16 cellular contexts compared by ENCODE assay signal in the genomic region with DNA sequence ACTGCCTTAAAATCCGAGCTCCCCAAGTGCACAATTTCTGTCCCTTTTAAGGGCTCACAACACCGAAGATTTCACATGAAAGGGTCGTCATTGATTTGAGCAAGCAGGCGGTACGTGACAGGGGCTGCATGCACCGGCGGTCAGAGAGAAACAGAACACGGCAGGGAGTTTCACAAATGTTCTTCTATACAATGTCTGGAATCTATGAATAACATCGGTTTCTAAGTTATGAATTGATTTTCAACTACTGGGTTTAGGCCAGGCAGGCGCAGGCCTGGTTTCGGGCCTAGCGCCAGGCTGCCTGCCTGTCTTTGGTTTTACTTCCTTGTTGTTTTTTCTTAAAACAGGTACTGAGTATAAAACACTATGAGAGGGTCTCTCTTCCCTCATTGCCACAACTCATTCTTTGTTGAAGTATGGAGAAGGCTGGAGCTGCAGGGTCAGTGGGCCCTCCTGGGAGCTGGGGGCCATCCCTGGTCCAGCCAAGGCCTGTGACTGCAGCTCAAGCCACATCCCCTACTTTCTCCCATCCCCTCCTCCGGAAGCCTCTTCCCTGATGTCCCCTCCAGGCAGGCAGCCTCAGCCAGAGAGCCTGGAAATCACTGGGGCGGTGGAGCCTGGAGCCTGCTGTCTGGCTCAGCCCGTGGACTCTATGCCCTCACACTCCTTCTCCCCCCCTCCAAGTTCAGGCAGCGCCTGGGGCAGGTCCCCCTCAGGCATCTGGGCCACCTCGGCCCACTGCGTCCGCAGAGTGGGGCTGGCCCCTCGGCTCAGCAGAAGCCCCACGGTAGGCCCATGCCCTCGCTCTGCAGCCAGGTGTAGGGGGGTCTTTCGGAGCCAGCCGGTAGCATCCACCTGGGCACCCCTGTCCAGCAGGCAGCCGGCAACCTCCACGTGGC. TPM values are rescaled to one million over a fixed set of nuclear protein-coding genes. Genes with fewer than 3 reads are reported as not detected.
DNase-seq lines count a peak whose midpoint lies in the region; ATAC-seq, FAIRE-seq and TF ChIP-seq lines count a peak whose summit lies in the region.
"Had no signal": no experiment of that assay in that cellular context is flagged by ENCODE, and none has a peak within 500 bp of the region (broad histone marks: within the 10 kb centered on the region; RNA-seq: fewer than 3 reads in every experiment).

No MANE protein-coding gene starts in this region.

- H3K4me2 ChIP-seq in HepG2 (ENCODE audit: low read depth, low read length), result peak overlapping the region; percentile 69; the same call in 1 of the 2 replicates

- DNase-seq in GM19239 (ENCODE audit: insufficient read length, low spot score) (peak; percentile 58), body of pancreas (peak in 1 of 4 donors; percentile 53), HepG2 (ENCODE audit: low spot score) (no peak), stomach (no peak), NOMO-1 treated with dmso at 0.1 percent for 144 hours (lab: John Stamatoyannopoulos, UW; ENCODE audit: unreplicated experiment) (no peak), SW 1271 (lab: John Stamatoyannopoulos, UW) (no peak)
- no peak for DNase-seq in stimulated activated CD4-positive, alpha-beta T cell treated with anti-CD3 and anti-CD28 coated beads, Interleukin-4, amount 100 ng/mL, for 1 hour
- no peak for DNase-seq in activated CD4-positive, alpha-beta T cell treated with anti-CD3 and anti-CD28 coated beads for 36 hours
- DNase-seq: activated CD8-positive, alpha-beta memory T cell treated with anti-CD3 and anti-CD28 coated beads, Interleukin-2, amount 50 U/mL, for 4 hours; amygdala; heart right ventricle; NCI-H1417; NCI-H524; SJCRH30 had no signal

- H3K4me3 Mint-ChIP-seq in activated CD4-positive, alpha-beta T cell treated with anti-CD3 and anti-CD28 coated beads for 36 hours, result no peak overlapping the region

- peaks cover 6% of the 10 kb centered on the region for H3K27me3 Mint-ChIP-seq in activated CD4-positive, alpha-beta T cell treated with anti-CD3 and anti-CD28 coated beads for 36 hours

- no peak overlapping the region for H3K27ac Mint-ChIP-seq in activated CD4-positive, alpha-beta T cell treated with anti-CD3 and anti-CD28 coated beads for 36 hours

- peak overlapping the region; percentile 67; the same call in 1 of the 2 replicates for H3K9ac ChIP-seq in HepG2 (ENCODE audit: insufficient read depth, low read depth, low read length)

- TF ChIP-seq POLR2A in body of pancreas (IDR thresholded peaks at IDR 0.05) (no peak), HepG2 (IDR thresholded peaks at IDR 0.05; ENCODE audit: insufficient read depth in 1 of 2, low read depth in 2 of 2, low read length in 2 of 2) (no peak), stomach (IDR thresholded peaks at IDR 0.05) (no peak)

- no peaks in the 10 kb centered on the region for H3K36me3 Mint-ChIP-seq in activated CD4-positive, alpha-beta T cell treated with anti-CD3 and anti-CD28 coated beads for 36 hours (ENCODE audit: low read depth)

- peaks cover 12% of the 10 kb centered on the region for H3K79me2 ChIP-seq in HepG2 (ENCODE audit: insufficient read depth, low read length)

- no peaks in the 10 kb centered on the region for H3K9me3 Mint-ChIP-seq in activated CD4-positive, alpha-beta T cell treated with anti-CD3 and anti-CD28 coated beads for 36 hours (ENCODE audit: low read depth)

- in situ Hi-C loops in HepG2 (cut with HindIII; ENCODE audit: extremely low pct_ligation_motif_present, low pct_unique_long_range_greater_than_20kb), result no loop called here

- no peak overlapping the region for H3K4me3 ChIP-seq in body of pancreas
- peak overlapping the region in 2 of 3 experiments; percentile 70; a peak in 2 of 6 replicates for H3K4me3 ChIP-seq in HepG2 (replicated peaks in 1 of 3; ENCODE audit: insufficient read depth in 1 of 3, low read depth in 2 of 3, low read length in 3 of 3)
- H3K4me3 ChIP-seq in stomach, result peak overlapping the region in 1 of 4 donors; percentile 42
- H3K4me3 ChIP-seq: SJCRH30, thoracic aorta had no signal

- POLR2A ChIA-PET in HepG2 (lab: Yijun Ruan, JAX), result interaction anchor here (1.0 kb wide), 1 partner anchor 18 kb away, joined by 3 read pairs; no protein-coding TSS in a partner anchor
- POLR2A ChIA-PET in activated CD4-positive, alpha-beta T cell treated with anti-CD3 and anti-CD28 coated beads for 36 hours (lab: Charles Lee), result no interaction called here

- TSS peak; percentile 66 for BruUV-seq in HepG2 (replicated peaks; lab: Mats Ljungman, UMichigan)

- TF ChIP-seq EP300 in HepG2 (IDR thresholded peaks at IDR 0.05; ENCODE audit: low read depth in 2 of 2, low read length in 2 of 2) (no peak), HepG2 (CRISPR knock-in tag; IDR thresholded peaks at IDR 0.05; ENCODE audit: borderline replicate concordance) (no peak), stomach (IDR thresholded peaks at IDR 0.05) (no peak)

- H3K27ac ChIP-seq in body of pancreas, result peak overlapping the region in 3 of 4 donors; percentile 68 to 78 (median 72)
- no peak overlapping the region for H3K27ac ChIP-seq in HepG2 (ENCODE audit: extremely low read length, insufficient read depth, low read length)
- H3K27ac ChIP-seq in stomach, result peak overlapping the region; percentile 24 to 87 (median 48)
- H3K27ac ChIP-seq: SJCRH30, thoracic aorta had no signal

- TF ChIP-seq CTCF in body of pancreas (IDR thresholded peaks at IDR 0.05), result no peak
- TF ChIP-seq CTCF in HepG2 (CRISPR knock-in tag; IDR thresholded peaks at IDR 0.05), result no peak
- no peak for TF ChIP-seq CTCF in stomach (IDR thresholded peaks at IDR 0.05)

- H3K4me1 ChIP-seq in body of pancreas, result peaks cover 46% of the 10 kb centered on the region
- peaks cover 61% of the 10 kb centered on the region for H3K4me1 ChIP-seq in HepG2 (ENCODE audit: insufficient read depth, low read length)
- peaks cover 15 to 46% (median 33%) of the 10 kb centered on the region in 4 donors for H3K4me1 ChIP-seq in stomach

- peaks cover 5% of the 10 kb centered on the region for H3K4me1 Mint-ChIP-seq in activated CD4-positive, alpha-beta T cell treated with anti-CD3 and anti-CD28 coated beads for 36 hours

- intact Hi-C loops in body of pancreas (cut with DNase I) (no loop called here), HepG2 (cut with micrococcal nuclease; ENCODE audit: unreplicated experiment) (no loop called here), stomach (cut with DNase I; ENCODE audit: low total_unique reads) (no loop called here)
- intact Hi-C loops in activated CD4-positive, alpha-beta T cell treated with anti-CD3 and anti-CD28 coated beads for 36 hours (cut with DNase I, micrococcal nuclease), result no loop called here

- ATAC-seq in body of pancreas, result no peak
- no peak; the same call in 2 of the 3 replicates for ATAC-seq in HepG2
- ATAC-seq in activated CD4-positive, alpha-beta T cell treated with anti-CD3 and anti-CD28 coated beads for 36 hours, result no peak

- FAIRE-seq in GM19239 (lab: Jason Lieb, UNC) (peak; percentile 75), HepG2 (lab: Jason Lieb, UNC) (no peak)

- no peaks in the 10 kb centered on the region for H3K36me3 ChIP-seq in body of pancreas (replicated peaks in 1 of 2; ENCODE audit: insufficient read depth in 1 of 2, low read depth in 2 of 2)
- no peaks in the 10 kb centered on the region for H3K36me3 ChIP-seq in HepG2 (replicated peaks in 1 of 2; ENCODE audit: control insufficient read depth in 1 of 2, insufficient read depth in 2 of 2, low read length in 2 of 2)
- H3K36me3 ChIP-seq in stomach, result no peaks in the 10 kb centered on the region
- H3K36me3 ChIP-seq: heart right ventricle, SJCRH30, thoracic aorta had no signal

- no peak for TF ChIP-seq RAD21 in HepG2 (CRISPR knock-in tag; IDR thresholded peaks at IDR 0.05)

- H2AFZ ChIP-seq in HepG2 (ENCODE audit: low read length), result no peak overlapping the region

- H4K20me1 ChIP-seq in HepG2 (ENCODE audit: insufficient read depth, low read length), result no peaks in the 10 kb centered on the region

- CTCF ChIA-PET in HepG2 (lab: Yijun Ruan, JAX; ENCODE audit: low intra/inter-chr PET ratio, low total read pairs), result no interaction called here
- CTCF ChIA-PET in activated CD4-positive, alpha-beta T cell treated with anti-CD3 and anti-CD28 coated beads for 36 hours (lab: Charles Lee), result no interaction called here

- H3K27me3 ChIP-seq in body of pancreas (no peaks in the 10 kb centered on the region), HepG2 (ENCODE audit: control insufficient read depth in 1 of 2, insufficient read depth in 2 of 2, low read length in 2 of 2) (no peaks in the 10 kb centered on the region; a peak in 1 of 5 replicates), stomach (peaks cover 0 to 13% (median 0%) of the 10 kb centered on the region in 3 donors)
- H3K27me3 ChIP-seq: SJCRH30 had no signal

- WGBS in body of pancreas, 2 donors, result 66 to 76% methylated on average over 13 to 22 of the region's 26 CpGs
- 91% methylated on average over 15 of the region's 26 CpGs for WGBS in HepG2 (ENCODE audit: low lambda C conversion rate)
- WGBS in stomach, 5 donors, result 73 to 84% (median 78%) methylated on average over 16 to 26 of the region's 26 CpGs

- H3K9me3 ChIP-seq in body of pancreas (no peaks in the 10 kb centered on the region), HepG2 (ENCODE audit: low read length) (no peaks in the 10 kb centered on the region), stomach (no peaks in the 10 kb centered on the region)
- H3K9me3 ChIP-seq: heart right ventricle, SJCRH30, thoracic aorta had no signal

RNA-seq across cellular contexts. Expression of a gene that starts 2.4 kb away (rescaled TPM):
- 10 to 100 TPM; 11.2 to 15.5 TPM for total RNA-seq in body of pancreas
- total RNA-seq in HepG2 (2016; rRNA removed; fragmentation: Illumina TruSeq; extraction: Trizol), result 28.3 and 30.1 TPM in 2 replicates
- 5.3 and 5.6 TPM in 2 replicates for total RNA-seq in HepG2 (2016; cell fraction: cytosol; rRNA removed; fragmentation: Illumina TruSeq; extraction: Trizol; ENCODE audit: low read depth)
- 28.5 and 29.3 TPM in 2 replicates for total RNA-seq in HepG2 (2016; cell fraction: insoluble cytoplasmic fraction; rRNA removed; fragmentation: Illumina TruSeq; extraction: Trizol)
- 16.0 and 16.3 TPM in 2 replicates for total RNA-seq in HepG2 (2016; cell fraction: membrane; rRNA removed; fragmentation: Illumina TruSeq; extraction: Trizol)
- 18.0 and 19.5 TPM in 2 replicates for total RNA-seq in HepG2 (2016; cell fraction: nucleus; rRNA removed; fragmentation: Illumina TruSeq; extraction: Trizol)
- 12.1 and 13.2 TPM in 2 replicates for polyA plus RNA-seq in HepG2 (2011; rRNA removed)
- 13.0 and 16.9 TPM in 2 replicates for polyA plus RNA-seq in HepG2 (2011; cell fraction: cytosol; rRNA removed)
- 27.8 and 28.7 TPM in 2 replicates for polyA plus RNA-seq in HepG2 (2011; cell fraction: nucleus; rRNA removed)
- polyA plus RNA-seq in HepG2 (2012), result 7.1 and 8.2 TPM in 2 replicates
- polyA plus RNA-seq in HepG2 (2016; cell fraction: cytosol; fragmentation: Illumina TruSeq; extraction: Trizol; ENCODE audit: low read depth), result 5.0 TPM in 2 replicates
- 30.0 and 31.6 TPM in 2 replicates for polyA plus RNA-seq in HepG2 (2016; cell fraction: insoluble cytoplasmic fraction; fragmentation: Illumina TruSeq; extraction: Trizol; ENCODE audit: low read depth)
- 11.4 and 12.1 TPM in 2 replicates for polyA plus RNA-seq in HepG2 (2016; cell fraction: membrane; fragmentation: Illumina TruSeq; extraction: Trizol; ENCODE audit: low read depth)
- 45.0 and 48.7 TPM in 2 replicates for polyA plus RNA-seq in HepG2 (2016; cell fraction: nucleus; fragmentation: Illumina TruSeq; extraction: Trizol; ENCODE audit: insufficient read depth, low read depth)
- 9.7 TPM in 1 of 2 replicates, not detected in the other for polyA minus RNA-seq in HepG2 (2011; rRNA and poly(A)+ RNA removed; ENCODE audit: low replicate concordance)
- polyA minus RNA-seq in HepG2 (2011; cell fraction: cytosol; rRNA and poly(A)+ RNA removed), result 5.6 and 6.6 TPM in 2 replicates
- 2.6 and 3.6 TPM in 2 replicates for polyA minus RNA-seq in HepG2 (2011; cell fraction: nucleus; rRNA and poly(A)+ RNA removed)
- 10 to 100 TPM in 1 of 5 donors, 1 to 10 TPM in 2, under 1 TPM in 1, not detected in 1; 0.89 to 13.6 (median 4.7) TPM for total RNA-seq in stomach
- polyA plus RNA-seq in stomach, result 10 to 100 TPM in 2 of 3 donors, 1 to 10 TPM in 1; 8.7 to 13.5 (median 13.3) TPM
- total RNA-seq in activated CD4-positive, alpha-beta T cell treated with anti-CD3 and anti-CD28 coated beads for 36 hours, result not detected
- total RNA-seq: H4 had no signal

RNA-seq across cellular contexts. Expression of a gene that starts 11.6 kb away (rescaled TPM):
- total RNA-seq in body of pancreas (10 to 100 TPM; 72.8 to 85.9 TPM), HepG2 (2016; rRNA removed; fragmentation: Illumina TruSeq; extraction: Trizol) (127 and 175 TPM in 2 replicates), stomach (100 to 1,000 TPM in 2 of 5 donors, 10 to 100 TPM in 3; 53.9 to 116 (median 82.9) TPM)
- total RNA-seq in HepG2 (2016; cell fraction: cytosol; rRNA removed; fragmentation: Illumina TruSeq; extraction: Trizol; ENCODE audit: low read depth), result 95.7 and 120 TPM in 2 replicates
- total RNA-seq in HepG2 (2016; cell fraction: insoluble cytoplasmic fraction; rRNA removed; fragmentation: Illumina TruSeq; extraction: Trizol), result 134 and 183 TPM in 2 replicates
- 123 and 133 TPM in 2 replicates for total RNA-seq in HepG2 (2016; cell fraction: membrane; rRNA removed; fragmentation: Illumina TruSeq; extraction: Trizol)
- total RNA-seq in HepG2 (2016; cell fraction: nucleus; rRNA removed; fragmentation: Illumina TruSeq; extraction: Trizol), result 46.7 and 58.9 TPM in 2 replicates
- polyA plus RNA-seq in HepG2 (2011; rRNA removed) (59.0 and 59.2 TPM in 2 replicates), stomach (100 to 1,000 TPM; 136 to 187 (median 150) TPM)
- 66.2 and 67.4 TPM in 2 replicates for polyA plus RNA-seq in HepG2 (2011; cell fraction: cytosol; rRNA removed)
- polyA plus RNA-seq in HepG2 (2011; cell fraction: nucleus; rRNA removed), result 66.3 and 68.1 TPM in 2 replicates
- polyA plus RNA-seq in HepG2 (2012), result 76.2 and 77.0 TPM in 2 replicates
- polyA plus RNA-seq in HepG2 (2016; cell fraction: cytosol; fragmentation: Illumina TruSeq; extraction: Trizol; ENCODE audit: low read depth), result 118 and 143 TPM in 2 replicates
- polyA plus RNA-seq in HepG2 (2016; cell fraction: insoluble cytoplasmic fraction; fragmentation: Illumina TruSeq; extraction: Trizol; ENCODE audit: low read depth), result 188 and 207 TPM in 2 replicates
- polyA plus RNA-seq in HepG2 (2016; cell fraction: membrane; fragmentation: Illumina TruSeq; extraction: Trizol; ENCODE audit: low read depth), result 122 and 127 TPM in 2 replicates
- polyA plus RNA-seq in HepG2 (2016; cell fraction: nucleus; fragmentation: Illumina TruSeq; extraction: Trizol; ENCODE audit: insufficient read depth, low read depth), result 127 and 138 TPM in 2 replicates
- 58.2 and 96.6 TPM in 2 replicates for polyA minus RNA-seq in HepG2 (2011; rRNA and poly(A)+ RNA removed; ENCODE audit: low replicate concordance)
- polyA minus RNA-seq in HepG2 (2011; cell fraction: cytosol; rRNA and poly(A)+ RNA removed), result 26.2 and 30.6 TPM in 2 replicates
- 29.2 and 39.5 TPM in 2 replicates for polyA minus RNA-seq in HepG2 (2011; cell fraction: nucleus; rRNA and poly(A)+ RNA removed)
- 100 to 1,000 TPM; 126 to 143 TPM for total RNA-seq in activated CD4-positive, alpha-beta T cell treated with anti-CD3 and anti-CD28 coated beads for 36 hours

RNA-seq across cellular contexts. Expression of a gene that starts 16.8 kb away (rescaled TPM):
- total RNA-seq in body of pancreas (10 to 100 TPM; 47.1 to 55.5 TPM), HepG2 (2016; rRNA removed; fragmentation: Illumina TruSeq; extraction: Trizol) (25.1 and 57.5 TPM in 2 replicates), stomach (10 to 100 TPM; 11.4 to 37.7 (median 21.1) TPM)
- 4.5 and 4.7 TPM in 2 replicates for total RNA-seq in HepG2 (2016; cell fraction: cytosol; rRNA removed; fragmentation: Illumina TruSeq; extraction: Trizol; ENCODE audit: low read depth)
- 23.6 and 57.6 TPM in 2 replicates for total RNA-seq in HepG2 (2016; cell fraction: insoluble cytoplasmic fraction; rRNA removed; fragmentation: Illumina TruSeq; extraction: Trizol)
- total RNA-seq in HepG2 (2016; cell fraction: membrane; rRNA removed; fragmentation: Illumina TruSeq; extraction: Trizol), result 12.5 and 16.0 TPM in 2 replicates
- 51.4 and 68.6 TPM in 2 replicates for total RNA-seq in HepG2 (2016; cell fraction: nucleus; rRNA removed; fragmentation: Illumina TruSeq; extraction: Trizol)
- polyA plus RNA-seq in HepG2 (2011; rRNA removed) (40.9 and 61.3 TPM in 2 replicates), stomach (10 to 100 TPM in 2 of 3 donors, 1 to 10 TPM in 1; 7.6 to 64.8 (median 24.8) TPM)
- 31.3 and 57.3 TPM in 2 replicates for polyA plus RNA-seq in HepG2 (2011; cell fraction: cytosol; rRNA removed)
- polyA plus RNA-seq in HepG2 (2011; cell fraction: nucleus; rRNA removed), result 80.8 and 81.7 TPM in 2 replicates
- 28.6 and 31.7 TPM in 2 replicates for polyA plus RNA-seq in HepG2 (2012)
- polyA plus RNA-seq in HepG2 (2016; cell fraction: cytosol; fragmentation: Illumina TruSeq; extraction: Trizol; ENCODE audit: low read depth), result 6.7 and 8.2 TPM in 2 replicates
- 32.1 and 34.9 TPM in 2 replicates for polyA plus RNA-seq in HepG2 (2016; cell fraction: insoluble cytoplasmic fraction; fragmentation: Illumina TruSeq; extraction: Trizol; ENCODE audit: low read depth)
- 16.7 and 17.0 TPM in 2 replicates for polyA plus RNA-seq in HepG2 (2016; cell fraction: membrane; fragmentation: Illumina TruSeq; extraction: Trizol; ENCODE audit: low read depth)
- 140 and 151 TPM in 2 replicates for polyA plus RNA-seq in HepG2 (2016; cell fraction: nucleus; fragmentation: Illumina TruSeq; extraction: Trizol; ENCODE audit: insufficient read depth, low read depth)
- polyA minus RNA-seq in HepG2 (2011; rRNA and poly(A)+ RNA removed; ENCODE audit: low replicate concordance), result 0.05 and 92.8 TPM in 2 replicates
- 48.6 and 49.4 TPM in 2 replicates for polyA minus RNA-seq in HepG2 (2011; cell fraction: cytosol; rRNA and poly(A)+ RNA removed)
- 12.6 and 15.8 TPM in 2 replicates for polyA minus RNA-seq in HepG2 (2011; cell fraction: nucleus; rRNA and poly(A)+ RNA removed)
- total RNA-seq in activated CD4-positive, alpha-beta T cell treated with anti-CD3 and anti-CD28 coated beads for 36 hours, result under 1 TPM; 0.56 to 0.78 TPM

RNA-seq across cellular contexts. Expression of a gene that starts 19.6 kb away (rescaled TPM):
- total RNA-seq in body of pancreas (100 to 1,000 TPM; 225 to 246 TPM), HepG2 (2016; rRNA removed; fragmentation: Illumina TruSeq; extraction: Trizol) (19.6 and 105 TPM in 2 replicates), stomach (100 to 1,000 TPM; 265 to 739 (median 422) TPM)
- 23.1 and 23.2 TPM in 2 replicates for total RNA-seq in HepG2 (2016; cell fraction: cytosol; rRNA removed; fragmentation: Illumina TruSeq; extraction: Trizol; ENCODE audit: low read depth)
- total RNA-seq in HepG2 (2016; cell fraction: insoluble cytoplasmic fraction; rRNA removed; fragmentation: Illumina TruSeq; extraction: Trizol), result 18.4 and 112 TPM in 2 replicates
- total RNA-seq in HepG2 (2016; cell fraction: membrane; rRNA removed; fragmentation: Illumina TruSeq; extraction: Trizol), result 21.7 and 25.3 TPM in 2 replicates
- 252 and 278 TPM in 2 replicates for total RNA-seq in HepG2 (2016; cell fraction: nucleus; rRNA removed; fragmentation: Illumina TruSeq; extraction: Trizol)
- polyA plus RNA-seq in HepG2 (2011; rRNA removed) (340 and 452 TPM in 2 replicates), stomach (100 to 1,000 TPM in 1 of 3 donors, 10 to 100 TPM in 2; 33.4 to 166 (median 34.7) TPM)
- polyA plus RNA-seq in HepG2 (2011; cell fraction: cytosol; rRNA removed), result 47.9 and 55.8 TPM in 2 replicates
- polyA plus RNA-seq in HepG2 (2011; cell fraction: nucleus; rRNA removed), result 3,874 and 4,178 TPM in 2 replicates
- 208 and 270 TPM in 2 replicates for polyA plus RNA-seq in HepG2 (2012)
- 4.2 TPM in 2 replicates for polyA plus RNA-seq in HepG2 (2016; cell fraction: cytosol; fragmentation: Illumina TruSeq; extraction: Trizol; ENCODE audit: low read depth)
- polyA plus RNA-seq in HepG2 (2016; cell fraction: insoluble cytoplasmic fraction; fragmentation: Illumina TruSeq; extraction: Trizol; ENCODE audit: low read depth), result 20.7 and 27.8 TPM in 2 replicates
- 9.4 TPM in 2 replicates for polyA plus RNA-seq in HepG2 (2016; cell fraction: membrane; fragmentation: Illumina TruSeq; extraction: Trizol; ENCODE audit: low read depth)
- 821 and 868 TPM in 2 replicates for polyA plus RNA-seq in HepG2 (2016; cell fraction: nucleus; fragmentation: Illumina TruSeq; extraction: Trizol; ENCODE audit: insufficient read depth, low read depth)
- polyA minus RNA-seq in HepG2 (2011; rRNA and poly(A)+ RNA removed; ENCODE audit: low replicate concordance), result 74.3 and 99.2 TPM in 2 replicates
- 17.2 and 18.4 TPM in 2 replicates for polyA minus RNA-seq in HepG2 (2011; cell fraction: cytosol; rRNA and poly(A)+ RNA removed)
- polyA minus RNA-seq in HepG2 (2011; cell fraction: nucleus; rRNA and poly(A)+ RNA removed), result 560 and 630 TPM in 2 replicates
- total RNA-seq in activated CD4-positive, alpha-beta T cell treated with anti-CD3 and anti-CD28 coated beads for 36 hours, result 10 to 100 TPM; 73.6 to 89.7 TPM

RNA-seq across cellular contexts. Expression of a gene that starts 30.8 kb away (rescaled TPM):
- total RNA-seq in body of pancreas (1 to 10 TPM; 1.6 to 2.3 TPM), HepG2 (2016; rRNA removed; fragmentation: Illumina TruSeq; extraction: Trizol) (3.2 and 4.7 TPM in 2 replicates), stomach (1 to 10 TPM in 2 of 5 donors, under 1 TPM in 1, not detected in 2; 0.55 to 5.2 (median 1.3) TPM)
- 2.4 and 4.7 TPM in 2 replicates for total RNA-seq in HepG2 (2016; cell fraction: cytosol; rRNA removed; fragmentation: Illumina TruSeq; extraction: Trizol; ENCODE audit: low read depth)
- 2.7 and 3.3 TPM in 2 replicates for total RNA-seq in HepG2 (2016; cell fraction: insoluble cytoplasmic fraction; rRNA removed; fragmentation: Illumina TruSeq; extraction: Trizol)
- total RNA-seq in HepG2 (2016; cell fraction: membrane; rRNA removed; fragmentation: Illumina TruSeq; extraction: Trizol), result 5.4 and 8.1 TPM in 2 replicates
- total RNA-seq in HepG2 (2016; cell fraction: nucleus; rRNA removed; fragmentation: Illumina TruSeq; extraction: Trizol), result 1.2 and 2.1 TPM in 2 replicates
- polyA plus RNA-seq in HepG2 (2011; rRNA removed) (2.4 and 3.5 TPM in 2 replicates), stomach (1 to 10 TPM in 1 of 3 donors, under 1 TPM in 2; 0.25 to 2.3 (median 0.92) TPM)
- 3.5 and 3.6 TPM in 2 replicates for polyA plus RNA-seq in HepG2 (2011; cell fraction: cytosol; rRNA removed)
- polyA plus RNA-seq in HepG2 (2011; cell fraction: nucleus; rRNA removed), result 1.7 and 1.9 TPM in 2 replicates
- 3.2 and 4.4 TPM in 2 replicates for polyA plus RNA-seq in HepG2 (2012)
- 5.2 and 8.6 TPM in 2 replicates for polyA plus RNA-seq in HepG2 (2016; cell fraction: cytosol; fragmentation: Illumina TruSeq; extraction: Trizol; ENCODE audit: low read depth)
- polyA plus RNA-seq in HepG2 (2016; cell fraction: insoluble cytoplasmic fraction; fragmentation: Illumina TruSeq; extraction: Trizol; ENCODE audit: low read depth), result 4.6 and 4.8 TPM in 2 replicates
- 8.3 TPM in 2 replicates for polyA plus RNA-seq in HepG2 (2016; cell fraction: membrane; fragmentation: Illumina TruSeq; extraction: Trizol; ENCODE audit: low read depth)
- 1.5 and 1.9 TPM in 2 replicates for polyA plus RNA-seq in HepG2 (2016; cell fraction: nucleus; fragmentation: Illumina TruSeq; extraction: Trizol; ENCODE audit: insufficient read depth, low read depth)
- polyA minus RNA-seq in HepG2 (2011; rRNA and poly(A)+ RNA removed; ENCODE audit: low replicate concordance), result 0.96 TPM in 1 of 2 replicates, not detected in the other
- polyA minus RNA-seq in HepG2 (2011; cell fraction: cytosol; rRNA and poly(A)+ RNA removed), result 0.97 and 2.1 TPM in 2 replicates
- polyA minus RNA-seq in HepG2 (2011; cell fraction: nucleus; rRNA and poly(A)+ RNA removed), result 0.39 and 0.75 TPM in 2 replicates
- total RNA-seq in activated CD4-positive, alpha-beta T cell treated with anti-CD3 and anti-CD28 coated beads for 36 hours, result under 1 TPM; 0.30 to 0.39 TPM
- total RNA-seq: H4 had no signal

Comparison
In these comparisons a context has a peak if more than half of its experiments do, and no peak if none do; other contexts are left out.
1. H3K4me3 ChIP-seq: peak in HepG2 (2 of 3); none in body of pancreas (0 of 2).